In genomic region chr5:41954286-41954685, GRCh38 we compare ENCODE assay signal across 24 cellular contexts.
"Had no signal": no experiment of that assay in that cellular context is flagged by ENCODE, and none has a peak within 500 bp of the region (broad histone marks: within the 10 kb centered on the region; RNA-seq: fewer than 3 reads in every experiment).

No MANE protein-coding gene starts in this region.

- FAIRE-seq: colon had no signal

- H3K79me2 ChIP-seq: hepatocyte had no signal

- DNase-seq: dermis blood vessel endothelial cell; dorsolateral prefrontal cortex; effector CD4-positive, alpha-beta T cell; effector memory CD4-positive, alpha-beta T cell; esophagus squamous epithelium; foreskin fibroblast; heart left ventricle; hypothalamus; immature natural killer cell; islet precursor cell; kidney; kidney glomerular epithelial cell; left cardiac atrium; left lung; left ventricle myocardium superior; lower lobe of right lung; mesendoderm; midbrain; naive thymus-derived CD4-positive, alpha-beta T cell; natural killer cell had no signal

- H3K27ac ChIP-seq: coronary artery, dorsolateral prefrontal cortex, esophagus squamous epithelium, gastroesophageal sphincter, heart left ventricle, hepatocyte, left lung, lower lobe of right lung had no signal

- H3K4me3 ChIP-seq: coronary artery, dorsolateral prefrontal cortex, esophagus squamous epithelium, gastroesophageal sphincter, heart left ventricle, hepatocyte, left lung, lower lobe of right lung had no signal

- H3K4me1 ChIP-seq: esophagus squamous epithelium, gastroesophageal sphincter, heart left ventricle, left lung, lower lobe of right lung had no signal

- H3K27me3 ChIP-seq: dorsolateral prefrontal cortex, esophagus squamous epithelium, gastroesophageal sphincter, heart left ventricle, hepatocyte, left lung had no signal

- ATAC-seq: gastroesophageal sphincter; heart left ventricle; left cardiac atrium; left lung; left ventricle myocardium superior; lower lobe of right lung; naive thymus-derived CD4-positive, alpha-beta T cell; natural killer cell had no signal

- H3K36me3 ChIP-seq: esophagus squamous epithelium, gastroesophageal sphincter, heart left ventricle, left lung, lower lobe of right lung had no signal

- H3K4me2 ChIP-seq: hepatocyte had no signal

- H3K9me3 ChIP-seq: esophagus squamous epithelium had no signal

- H2AFZ ChIP-seq: hepatocyte had no signal
